In the genomic region with DNA sequence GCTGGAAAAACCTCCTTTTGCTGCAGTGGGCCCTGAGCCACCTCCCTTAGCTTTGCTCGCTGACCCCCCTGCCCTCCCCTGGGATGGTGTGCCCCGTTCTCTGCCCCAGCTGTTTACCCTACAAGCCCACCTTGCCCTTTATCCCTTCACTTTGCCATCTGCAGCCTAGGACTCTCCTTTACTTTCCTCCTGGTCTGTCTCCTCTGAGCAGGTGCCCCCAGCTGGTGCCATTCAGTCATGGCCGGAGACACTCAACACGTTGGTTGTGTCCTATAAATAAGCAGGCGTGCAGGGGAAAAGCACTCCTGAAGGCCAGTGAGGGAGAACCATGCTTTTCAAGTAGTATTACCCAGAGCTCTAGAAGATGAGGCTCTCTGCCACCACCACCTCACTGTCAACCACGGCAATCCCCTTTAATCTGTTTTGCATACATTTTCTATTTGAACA, we compare ENCODE assay signal across 9 cellular contexts. TPM values are rescaled to one million over a fixed set of nuclear protein-coding genes. Genes with fewer than 3 reads are reported as not detected.
DNase-seq lines count a peak whose midpoint lies in the region; ATAC-seq and TF ChIP-seq lines count a peak whose summit lies in the region.
"Had no signal": no experiment of that assay in that cellular context is flagged by ENCODE, and none has a peak within 500 bp of the region (broad histone marks: within the 10 kb centered on the region; RNA-seq: fewer than 3 reads in every experiment).

No MANE protein-coding gene starts in this region.

- ATAC-seq in GM21423 (IDR thresholded peaks at IDR 0.05; ENCODE audit: unreplicated experiment), result peak; percentile 24
- ATAC-seq in right lobe of liver, result no peak
- ATAC-seq: CD8-positive, alpha-beta T cell had no signal

- H3K4me2 ChIP-seq in BLaER1 treated with 17β-estradiol and CSF1 and Interleukin-3, amounts not matched to agents 10 nM and 100 nM, result peak overlapping the region; percentile 96 to 100 (median 99)
- H3K4me2 ChIP-seq in OCI-LY3 (ENCODE audit: low read length), result peak overlapping the region; percentile 36

- peak overlapping the region in 7 of 11 experiments; percentile 28 to 92 (median 87); a peak in 12 of 22 replicates for H3K9ac ChIP-seq in BLaER1 treated with 17β-estradiol and CSF1 and Interleukin-3, amounts not matched to agents 10 nM and 100 nM
- peak overlapping the region; percentile 7; the same call in 1 of the 2 replicates for H3K9ac ChIP-seq in OCI-LY3 (ENCODE audit: low read length)

- no peaks in the 10 kb centered on the region for H3K9me3 ChIP-seq in BLaER1 treated with 17β-estradiol and CSF1 and Interleukin-3, amounts not matched to agents 10 nM and 100 nM (replicated peaks in 1 of 11)
- no peaks in the 10 kb centered on the region for H3K9me3 ChIP-seq in OCI-LY3 (ENCODE audit: insufficient read depth, low read length)
- no peaks in the 10 kb centered on the region for H3K9me3 ChIP-seq in right lobe of liver

- WGBS in right lobe of liver (ENCODE audit: insufficient coverage, low coverage, low lambda C conversion rate, missing lambda C conversion rate), result 78% methylated on average over 4 of the region's 6 CpGs

- intact Hi-C loops in right lobe of liver (cut with DNase I), result no loop called here

- no peak for TF ChIP-seq POLR2A in right lobe of liver (IDR thresholded peaks at IDR 0.05)

- peaks cover 86 to 99% (median 94%) of the 10 kb centered on the region in 10 experiments for H3K4me1 ChIP-seq in BLaER1 treated with 17β-estradiol and CSF1 and Interleukin-3, amounts not matched to agents 10 nM and 100 nM
- H3K4me1 ChIP-seq in OCI-LY3 (ENCODE audit: low read length) (peaks cover 75% of the 10 kb centered on the region), right lobe of liver (peaks cover 0 to 72% (median 11%) of the 10 kb centered on the region in 4 donors)

- peak overlapping the region in 6 of 10 experiments; percentile 5 to 92 (median 90); a peak in 11 of 20 replicates for H3K4me3 ChIP-seq in BLaER1 treated with 17β-estradiol and CSF1 and Interleukin-3, amounts not matched to agents 10 nM and 100 nM
- H3K4me3 ChIP-seq in OCI-LY3 (ENCODE audit: low read length) (no peak overlapping the region), right lobe of liver (no peak overlapping the region)

- TF ChIP-seq CTCF in OCI-LY3 (IDR thresholded peaks at IDR 0.05; ENCODE audit: low read depth, low read length), result no peak
- TF ChIP-seq CTCF in right lobe of liver (IDR thresholded peaks at IDR 0.05), result no peak

- H3K27ac ChIP-seq in BLaER1 treated with 17β-estradiol and CSF1 and Interleukin-3, amounts not matched to agents 10 nM and 100 nM, result peak overlapping the region in 10 of 11 experiments; percentile 4 to 98 (median 93); a peak in 19 of 22 replicates
- peak overlapping the region; percentile 51 for H3K27ac ChIP-seq in OCI-LY3 (ENCODE audit: low read length)
- peak overlapping the region in 2 of 3 donors; percentile 24 to 38 for H3K27ac ChIP-seq in right lobe of liver

- peaks cover 0 to 65% (median 14%) of the 10 kb centered on the region in 11 experiments; a peak in 17 of 22 replicates for H3K36me3 ChIP-seq in BLaER1 treated with 17β-estradiol and CSF1 and Interleukin-3, amounts not matched to agents 10 nM and 100 nM
- H3K36me3 ChIP-seq in OCI-LY3 (replicated peaks; ENCODE audit: low read depth, low read length) (no peaks in the 10 kb centered on the region), right lobe of liver (peaks cover 0 to 4% (median 0%) of the 10 kb centered on the region in 4 donors)

- peak overlapping the region; percentile 9; the same call in 1 of the 2 replicates for H2AFZ ChIP-seq in OCI-LY3 (ENCODE audit: low read depth, low read length)

- no peaks in the 10 kb centered on the region for H3K27me3 ChIP-seq in BLaER1 treated with 17β-estradiol and CSF1 and Interleukin-3, amounts not matched to agents 10 nM and 100 nM
- H3K27me3 ChIP-seq in OCI-LY3 (ENCODE audit: low read depth, low read length), result no peaks in the 10 kb centered on the region
- H3K27me3 ChIP-seq in right lobe of liver, result no peaks in the 10 kb centered on the region

- no peaks in the 10 kb centered on the region for H3K79me2 ChIP-seq in OCI-LY3 (ENCODE audit: low read length)

- DNase-seq in right lobe of liver, result no peak
- no peak for DNase-seq in effector CD4-positive, alpha-beta T cell
- no peak for DNase-seq in activated CD8-positive, alpha-beta memory T cell treated with anti-CD3 and anti-CD28 coated beads for 24 hours
- DNase-seq in OCI-M2 (lab: John Stamatoyannopoulos, UW; ENCODE audit: unreplicated experiment), result no peak
- no peak for DNase-seq in HPDE6-E6E7 (ENCODE audit: extremely low spot score)

- peaks cover 0 to 20% (median 0%) of the 10 kb centered on the region in 11 experiments; a peak in 4 of 22 replicates for H4K20me1 ChIP-seq in BLaER1 treated with 17β-estradiol and CSF1 and Interleukin-3, amounts not matched to agents 10 nM and 100 nM
- no peaks in the 10 kb centered on the region for H4K20me1 ChIP-seq in OCI-LY3 (ENCODE audit: insufficient read depth, low read length)

RNA-seq across cellular contexts. Expression of a gene that starts 6.1 kb away (rescaled TPM):
- total RNA-seq in right lobe of liver, result 10 to 100 TPM; 13.6 to 28.5 (median 19.6) TPM

RNA-seq across cellular contexts. Expression of a gene that starts 12.9 kb away (rescaled TPM):
- total RNA-seq in right lobe of liver, result 10 to 100 TPM in 5 of 6 experiments, 1 to 10 TPM in 1; 5.3 to 94.6 (median 71.5) TPM
- total RNA-seq: CD8-positive, alpha-beta T cell had no signal

RNA-seq across cellular contexts. Expression of a gene that starts 35.0 kb away (rescaled TPM):
- total RNA-seq in right lobe of liver, result 10 to 100 TPM; 10.3 to 25.2 (median 12.2) TPM

RNA-seq across cellular contexts. Expression of a gene that starts 54.5 kb away (rescaled TPM):
- not detected for total RNA-seq in right lobe of liver
- total RNA-seq: CD8-positive, alpha-beta T cell had no signal

Comparison
In these comparisons a context has a peak if more than half of its experiments do, and no peak if none do; other contexts are left out.
1. H3K27ac ChIP-seq: peak in every context shown above with its lines; median percentile 93 in BLaER1 treated with 17β-estradiol and CSF1 and Interleukin-3, amounts not matched to agents 10 nM and 100 nM; 51 in OCI-LY3; 31 in right lobe of liver.
2. H3K4me3 ChIP-seq: peak in BLaER1 treated with 17β-estradiol and CSF1 and Interleukin-3, amounts not matched to agents 10 nM and 100 nM (6 of 10); none in OCI-LY3 (single experiment) and right lobe of liver (0 of 3).